Comparison of ENCODE assay signal across 25 cellular contexts in the genomic region with DNA sequence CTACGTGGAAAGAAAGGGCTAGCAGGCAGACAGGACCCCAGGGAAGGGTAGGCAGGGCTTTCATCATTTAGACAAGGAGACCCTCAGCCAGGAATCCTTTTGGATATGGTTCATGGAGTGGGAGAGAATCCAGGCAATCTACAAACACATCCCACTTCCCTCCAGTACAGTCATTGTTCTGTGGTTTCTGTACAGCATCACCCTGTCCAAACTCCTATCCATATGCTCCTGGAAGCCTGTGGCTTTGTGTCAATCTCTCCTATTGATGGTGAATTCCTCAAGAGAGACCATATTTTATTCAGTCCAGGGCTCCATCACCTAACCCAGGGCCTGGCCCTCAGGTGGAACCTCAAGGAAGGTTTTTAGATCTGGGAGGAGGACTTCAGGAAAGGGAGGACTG.
"Had no signal": no experiment of that assay in that cellular context is flagged by ENCODE, and none has a peak within 500 bp of the region (broad histone marks: within the 10 kb centered on the region; RNA-seq: fewer than 3 reads in every experiment).

No MANE protein-coding gene starts in this region.

- ATAC-seq: left lobe of liver; naive thymus-derived CD4-positive, alpha-beta T cell; psoas muscle; right cardiac atrium; stimulated activated memory B cell treated with anti-CD40 and anti-IgM and Interleukin-4, amounts not matched to agents 10 μg/mL and 1 μg/mL and 100 μg/mL, for 72 hours had no signal

- H3K9me3 ChIP-seq: esophagus muscularis mucosa, ovary, psoas muscle, spleen, thoracic aorta, tibial nerve, upper lobe of left lung, uterus had no signal

- DNase-seq: effector CD4-positive, alpha-beta T cell; foreskin melanocyte; immature natural killer cell; islet precursor cell; mesenchymal stem cell; midbrain; naive thymus-derived CD4-positive, alpha-beta T cell; ovary; psoas muscle; right cardiac atrium; spleen; stimulated activated CD4-positive, alpha-beta T cell treated with anti-CD3 and anti-CD28 coated beads, Interleukin-4, amount 100 ng/mL, for 4 hours; upper lobe of left lung had no signal

- H3K27ac ChIP-seq: esophagus muscularis mucosa, ovary, psoas muscle, skin epidermis, spleen, thoracic aorta, tibial nerve, upper lobe of left lung, uterus had no signal

- H3K9me3 Mint-ChIP-seq: immature natural killer cell; naive thymus-derived CD4-positive, alpha-beta T cell; nephron; stimulated activated memory B cell treated with anti-CD40 and anti-IgM and Interleukin-4, amounts not matched to agents 10 μg/mL and 1 μg/mL and 100 μg/mL, for 72 hours; stimulated activated naive CD8-positive, alpha-beta T cell treated with anti-CD3 and anti-CD28 coated beads, Interleukin-15, Interleukin-2, amounts not matched to agents 100 ng/mL and 50 ng/mL, for 24 hours had no signal

- H3K27ac Mint-ChIP-seq: immature natural killer cell; stimulated activated memory B cell treated with anti-CD40 and anti-IgM and Interleukin-4, amounts not matched to agents 10 μg/mL and 1 μg/mL and 100 μg/mL, for 72 hours; stimulated activated naive CD8-positive, alpha-beta T cell treated with anti-CD3 and anti-CD28 coated beads, Interleukin-15, Interleukin-2, amounts not matched to agents 100 ng/mL and 50 ng/mL, for 24 hours had no signal

- H3K27me3 ChIP-seq: ovary, tibial nerve, upper lobe of left lung, uterus had no signal

- H3K36me3 Mint-ChIP-seq: immature natural killer cell; stimulated activated memory B cell treated with anti-CD40 and anti-IgM and Interleukin-4, amounts not matched to agents 10 μg/mL and 1 μg/mL and 100 μg/mL, for 72 hours had no signal

- H3K4me1 Mint-ChIP-seq: immature natural killer cell; naive thymus-derived CD4-positive, alpha-beta T cell; stimulated activated memory B cell treated with anti-CD40 and anti-IgM and Interleukin-4, amounts not matched to agents 10 μg/mL and 1 μg/mL and 100 μg/mL, for 72 hours had no signal

- H3K36me3 ChIP-seq: esophagus muscularis mucosa, ovary, spleen, thoracic aorta, tibial nerve, upper lobe of left lung, uterus had no signal

- FAIRE-seq: colon had no signal

- H3K4me3 ChIP-seq: dorsolateral prefrontal cortex, esophagus muscularis mucosa, lung, ovary, psoas muscle, skin epidermis, spleen, thoracic aorta, tibial nerve, upper lobe of left lung, uterus had no signal

- H3K4me3 Mint-ChIP-seq: immature natural killer cell; naive thymus-derived CD4-positive, alpha-beta T cell; nephron; stimulated activated memory B cell treated with anti-CD40 and anti-IgM and Interleukin-4, amounts not matched to agents 10 μg/mL and 1 μg/mL and 100 μg/mL, for 72 hours; stimulated activated naive CD8-positive, alpha-beta T cell treated with anti-CD3 and anti-CD28 coated beads, Interleukin-15, Interleukin-2, amounts not matched to agents 100 ng/mL and 50 ng/mL, for 24 hours had no signal

- H3K4me1 ChIP-seq: esophagus muscularis mucosa, psoas muscle, spleen, tibial nerve, upper lobe of left lung, uterus had no signal
